8 cellular contexts compared by ENCODE assay signal in the genomic region with DNA sequence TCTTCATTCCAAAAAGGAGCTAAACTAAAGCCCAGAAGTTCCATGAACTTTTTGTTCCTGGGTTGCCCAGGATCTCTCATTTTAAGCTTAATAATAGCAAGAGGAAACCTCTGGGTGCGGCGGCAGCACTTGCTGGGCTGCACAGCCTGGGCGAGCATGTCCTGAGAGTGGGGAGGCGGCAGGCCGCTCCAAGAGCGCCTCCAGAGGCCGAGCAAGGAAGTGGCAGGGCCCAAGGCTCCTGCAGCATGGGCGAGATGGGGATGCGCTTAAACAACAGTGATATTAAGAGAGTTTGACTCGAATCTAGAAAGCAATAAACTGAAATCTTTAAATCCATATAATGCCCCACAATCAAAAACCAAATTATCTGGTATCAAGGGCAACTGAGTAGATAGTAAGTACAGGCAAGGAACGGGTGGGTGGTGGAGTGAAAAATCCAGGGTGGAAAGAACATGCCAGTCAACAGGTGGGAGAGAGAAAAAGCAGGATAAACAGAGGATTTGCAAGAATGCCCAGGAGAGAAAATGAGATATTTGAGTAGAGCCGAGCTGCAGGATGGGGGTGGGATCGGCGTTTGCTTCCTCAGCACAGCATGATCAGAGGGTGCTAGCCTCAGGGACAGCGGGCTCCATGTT. TPM values are rescaled to one million over a fixed set of nuclear protein-coding genes. Genes with fewer than 3 reads are reported as not detected.
DNase-seq lines count a peak whose midpoint lies in the region; ATAC-seq, FAIRE-seq and TF ChIP-seq lines count a peak whose summit lies in the region.

No MANE protein-coding gene starts in this region.

- no peaks in the 10 kb centered on the region for H3K4me1 ChIP-seq in K562 (replicated peaks in 1 of 2; ENCODE audit: control insufficient read depth in 2 of 2, insufficient read depth in 2 of 2, low read length in 2 of 2)
- no peaks in the 10 kb centered on the region for H3K4me1 ChIP-seq in right lobe of liver

- H3K4me3 ChIP-seq in K562 (no peak overlapping the region), right lobe of liver (no peak overlapping the region)

- no peaks in the 10 kb centered on the region for H3K9me1 ChIP-seq in K562 (ENCODE audit: control insufficient read depth, insufficient read depth, low read length)

- intact Hi-C loops in K562 (cut with micrococcal nuclease) (loop anchor here (5.0 kb wide), 1 partner anchor 385 kb away; no protein-coding TSS in a partner anchor), right lobe of liver (cut with DNase I) (no loop called here)

- no peak for TF ChIP-seq POLR2A in K562 (conservative IDR thresholded peaks at IDR 0.05)
- TF ChIP-seq POLR2A in right lobe of liver (IDR thresholded peaks at IDR 0.05): no peak

- H2AFZ ChIP-seq in K562 (ENCODE audit: low read depth, low read length): no peak overlapping the region

- H3K27ac ChIP-seq in K562 (ENCODE audit: extremely low read depth, low read depth, low read length): no peak overlapping the region
- no peak overlapping the region for H3K27ac ChIP-seq in right lobe of liver

- no peaks in the 10 kb centered on the region for H3K9me3 ChIP-seq in K562 (replicated peaks; ENCODE audit: control insufficient read depth, insufficient read depth, low read depth, low read length)
- no peaks in the 10 kb centered on the region for H3K9me3 ChIP-seq in right lobe of liver

- POLR2A ChIA-PET in K562 (lab: Yijun Ruan, JAX): no interaction called here

- H3K27me3 ChIP-seq in K562 (ENCODE audit: control insufficient read depth in 2 of 2, insufficient read depth in 2 of 2, low read length in 2 of 2): peaks cover 2 to 24% of the 10 kb centered on the region in 2 experiments; a peak in 4 of 5 replicates
- H3K27me3 ChIP-seq in right lobe of liver: no peaks in the 10 kb centered on the region

- H3K36me3 ChIP-seq in K562 (ENCODE audit: control insufficient read depth, insufficient read depth, low read length): no peaks in the 10 kb centered on the region
- H3K36me3 ChIP-seq in right lobe of liver: no peaks in the 10 kb centered on the region

- peaks cover 2% of the 10 kb centered on the region for H3K27me3 Mint-ChIP-seq in activated T-cell treated with anti-CD3 and anti-CD28 coated beads, Interleukin-2, amount 50 U/mL, for 24 hours

- in situ Hi-C loops in K562 (cut with MboI): no loop called here

- H3K4me3 Mint-ChIP-seq in activated T-cell treated with anti-CD3 and anti-CD28 coated beads, Interleukin-2, amount 50 U/mL, for 24 hours: no peak overlapping the region

- CTCF ChIA-PET in K562 (lab: Yijun Ruan, JAX; ENCODE audit: low intra/inter-chr PET ratio): no interaction called here

- FAIRE-seq in K562 (lab: Jason Lieb, UNC): peak; percentile 87

- no peak overlapping the region for H3K4me2 ChIP-seq in K562 (ENCODE audit: insufficient read depth, low read length)

- TF ChIP-seq CTCF in K562 (IDR thresholded peaks at IDR 0.05 in 2 of 3, conservative IDR thresholded peaks at IDR 0.05 in 1 of 3; ENCODE audit: insufficient read depth in 2 of 3, low read depth in 1 of 3, low read length in 3 of 3) (peak; percentile 88 to 99 (median 89)), right lobe of liver (IDR thresholded peaks at IDR 0.05) (peak; percentile 54 to 77 (median 64))

- H3K27ac Mint-ChIP-seq in activated T-cell treated with anti-CD3 and anti-CD28 coated beads, Interleukin-2, amount 50 U/mL, for 24 hours: no peak overlapping the region

- BruUV-seq in K562 (replicated peaks; lab: Mats Ljungman, UMichigan): no TSS peak

- H3K36me3 Mint-ChIP-seq in activated T-cell treated with anti-CD3 and anti-CD28 coated beads, Interleukin-2, amount 50 U/mL, for 24 hours (ENCODE audit: low read depth): no peaks in the 10 kb centered on the region

- H3K9me3 Mint-ChIP-seq in activated T-cell treated with anti-CD3 and anti-CD28 coated beads, Interleukin-2, amount 50 U/mL, for 24 hours: no peaks in the 10 kb centered on the region

- H3K4me1 Mint-ChIP-seq in activated T-cell treated with anti-CD3 and anti-CD28 coated beads, Interleukin-2, amount 50 U/mL, for 24 hours (ENCODE audit: low read depth): no peaks in the 10 kb centered on the region

- ATAC-seq in HG02759 (IDR thresholded peaks at IDR 0.05; ENCODE audit: unreplicated experiment) (peak; percentile 91), K562 (peak; percentile 100), right lobe of liver (peak; percentile 82 to 86 (median 84))

- no peaks in the 10 kb centered on the region for H3K79me2 ChIP-seq in K562 (ENCODE audit: control insufficient read depth, insufficient read depth, low read length)

- peak; percentile 37 for DNase-seq in activated T-cell treated with anti-CD3 and anti-CD28 coated beads, Interleukin-2, amount 50 U/mL, for 24 hours
- DNase-seq in activated T-cell treated with anti-CD3 and anti-CD28 coated beads, Interleukin-2, amount 50 U/mL, for 1 hour: no peak
- DNase-seq in NCI-H460 (ENCODE audit: extremely low read depth, low read depth): peak; percentile 28
- peak; percentile 68 to 86 (median 80) for DNase-seq in K562 (ENCODE audit: extremely low read depth in 1 of 4, low spot score in 3 of 4)
- DNase-seq in right lobe of liver: peak in 2 of 3 donors; percentile 44 to 61
- no peak for DNase-seq in medulla oblongata (ENCODE audit: extremely low spot score)
- DNase-seq in KG1 (lab: John Stamatoyannopoulos, UW): no peak

- 6% methylated on average over 15 of the region's 15 CpGs for WGBS in K562 (ENCODE audit: insufficient coverage, low coverage, missing lambda C conversion rate)
- 24% methylated on average over 15 of the region's 15 CpGs for WGBS in right lobe of liver (ENCODE audit: insufficient coverage, low coverage, low lambda C conversion rate, missing lambda C conversion rate)

- TF ChIP-seq RAD21 in K562 (CRISPR knock-in tag; conservative IDR thresholded peaks at IDR 0.05 in 1 of 2, IDR thresholded peaks at IDR 0.05 in 1 of 2): peak; percentile 56 to 65

- TF ChIP-seq EP300 in K562 (IDR thresholded peaks at IDR 0.05; ENCODE audit: low read length): no peak

- no peak overlapping the region for H3K9ac ChIP-seq in K562 (ENCODE audit: insufficient read depth in 1 of 2, low read depth in 2 of 2, low read length in 2 of 2)

- no peaks in the 10 kb centered on the region for H4K20me1 ChIP-seq in K562 (replicated peaks; ENCODE audit: control insufficient read depth, insufficient read depth, low read length)

TF ChIP-seq in K562, 482 proteins besides CTCF, POLR2A, EP300 and RAD21 (continues in another document):
- TF ChIP-seq TFAM (CRISPR knock-in tag; conservative IDR thresholded peaks at IDR 0.05): no peak
- 0 out of 2 replicates have a peak, but pooled peaks have one; percentile 23 for TF ChIP-seq XRCC5 (IDR thresholded peaks at IDR 0.05; ENCODE audit: low read depth, low read length)
- TF ChIP-seq MEIS2 (IDR thresholded peaks at IDR 0.05; ENCODE audit: partially characterized antibody): no peak
- peak; percentile 43; the same call in 1 of the 2 replicates for TF ChIP-seq RB1 (IDR thresholded peaks at IDR 0.05; ENCODE audit: low read depth)
- no peak for TF ChIP-seq TEAD4 (IDR thresholded peaks at IDR 0.05; ENCODE audit: low read length)
- no peak for TF ChIP-seq TEAD4 (CRISPR knock-in tag; IDR thresholded peaks at IDR 0.05; ENCODE audit: borderline replicate concordance)
- no peak for TF ChIP-seq ETV5 (CRISPR knock-in tag; IDR thresholded peaks at IDR 0.05; ENCODE audit: low read depth)
- TF ChIP-seq KLF16 (IDR thresholded peaks at IDR 0.05): peak; percentile 36; the same call in 1 of the 2 replicates
- TF ChIP-seq SMC3 (conservative IDR thresholded peaks at IDR 0.05; ENCODE audit: insufficient read depth, low read depth, low read length): peak; percentile 59
- no peak for TF ChIP-seq CREB1 (IDR thresholded peaks at IDR 0.05)
- no peak for TF ChIP-seq CREB1 (CRISPR knock-in tag; IDR thresholded peaks at IDR 0.05)
- no peak for TF ChIP-seq ZEB2 (IDR thresholded peaks at IDR 0.05)
- no peak for TF ChIP-seq TGIF2 (CRISPR knock-in tag; IDR thresholded peaks at IDR 0.05)
- TF ChIP-seq SPI1 (IDR thresholded peaks at IDR 0.05; ENCODE audit: borderline replicate concordance, low read depth, low read length): peak; percentile 49; the same call in 1 of the 2 replicates
- TF ChIP-seq, protein P1, sequence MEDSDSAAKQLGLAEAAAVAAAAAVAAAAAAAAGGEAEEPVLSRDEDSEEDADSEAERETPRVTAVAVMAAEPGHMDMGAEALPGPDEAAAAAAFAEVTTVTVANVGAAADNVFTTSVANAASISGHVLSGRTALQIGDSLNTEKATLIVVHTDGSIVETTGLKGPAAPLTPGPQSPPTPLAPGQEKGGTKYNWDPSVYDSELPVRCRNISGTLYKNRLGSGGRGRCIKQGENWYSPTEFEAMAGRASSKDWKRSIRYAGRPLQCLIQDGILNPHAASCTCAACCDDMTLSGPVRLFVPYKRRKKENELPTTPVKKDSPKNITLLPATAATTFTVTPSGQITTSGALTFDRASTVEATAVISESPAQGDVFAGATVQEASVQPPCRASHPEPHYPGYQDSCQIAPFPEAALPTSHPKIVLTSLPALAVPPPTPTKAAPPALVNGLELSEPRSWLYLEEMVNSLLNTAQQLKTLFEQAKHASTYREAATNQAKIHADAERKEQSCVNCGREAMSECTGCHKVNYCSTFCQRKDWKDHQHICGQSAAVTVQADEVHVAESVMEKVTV (CRISPR knock-in tag; IDR thresholded peaks at IDR 0.05): 0 out of 2 replicates have a peak, but pooled peaks have one; percentile 37

RNA-seq across cellular contexts. Expression of a gene that starts 14.1 kb away (rescaled TPM):
- total RNA-seq in NCI-H460 (2014; rRNA removed; shearing (Covaris generic)): not detected in 2 replicates
- polyA plus RNA-seq in NCI-H460 (2014; cell fraction: nucleus; rRNA removed): not detected in 2 replicates
- not detected in 2 replicates for total RNA-seq in K562 (2011; cell fraction: chromatin; rRNA removed; ENCODE audit: low replicate concordance)
- not detected in 2 replicates for total RNA-seq in K562 (2011; cell fraction: nucleolus; rRNA removed)
- not detected in 2 replicates for total RNA-seq in K562 (2011; cell fraction: nucleoplasm; rRNA removed)
- total RNA-seq in K562 (2014; rRNA removed) (not detected in 2 replicates), K562 (2014; rRNA removed; fragmentation: Illumina TruSeq; extraction: Trizol) (not detected in 2 replicates), K562 (2015; rRNA removed; fragmentation: Illumina TruSeq; extraction: Trizol) (not detected in 2 replicates), K562 (2021) (not detected in 2 replicates), right lobe of liver (under 1 TPM in 3 of 6 experiments, not detected in 3; 0.05 to 0.16 (median 0.07) TPM)
- polyA plus RNA-seq in K562 (2011; rRNA removed) (not detected in 2 replicates), K562 (2014; fragmentation: Illumina TruSeq; extraction: Trizol) (not detected in 2 replicates), K562 (2014; fragmentation: Nextera tagmentation; extraction: Ambion mirVana) (not detected), K562 (2014; rRNA removed) (not detected in 2 replicates)
- not detected in 2 replicates for polyA plus RNA-seq in K562 (2011; cell fraction: cytosol; rRNA removed)
- polyA plus RNA-seq in K562 (2011; cell fraction: nucleus; rRNA removed): not detected in 2 replicates
- not detected in 2 replicates for polyA plus RNA-seq in K562 (2012)
- polyA minus RNA-seq in K562 (2011; rRNA and poly(A)+ RNA removed): not detected in 2 replicates
- not detected in 2 replicates for polyA minus RNA-seq in K562 (2011; cell fraction: cytosol; rRNA and poly(A)+ RNA removed)
- not detected in 2 replicates for polyA minus RNA-seq in K562 (2011; cell fraction: nucleus; rRNA and poly(A)+ RNA removed)

Comparison
In these comparisons a context has a peak if more than half of its experiments do, and no peak if none do; other contexts are left out.
1. DNase-seq: peak in activated T-cell treated with anti-CD3 and anti-CD28 coated beads, Interleukin-2, amount 50 U/mL, for 24 hours (single experiment), NCI-H460 (single experiment), K562 (4 of 4) and right lobe of liver (2 of 3); none in activated T-cell treated with anti-CD3 and anti-CD28 coated beads, Interleukin-2, amount 50 U/mL, for 1 hour (single experiment), medulla oblongata (single experiment) and KG1 (single experiment).
2. Peak in every context shown above with its lines, with median percentiles within 50 percentile points of each other: ATAC-seq.